ENCODE assay signal across 13 cellular contexts in genomic region chr10:72712136-72712535, GRCh38. TPM values are rescaled to one million over a fixed set of nuclear protein-coding genes. Genes with fewer than 3 reads are reported as not detected.
A peak's percentile ranks its signal among the peaks of the same experiment; 100 is the strongest.
DNase-seq lines count a peak whose midpoint lies in the region; ATAC-seq, FAIRE-seq and TF ChIP-seq lines count a peak whose summit lies in the region.
"Had no signal": no experiment of that assay in that cellular context is flagged by ENCODE, and none has a peak within 500 bp of the region (broad histone marks: within the 10 kb centered on the region; RNA-seq: fewer than 3 reads in every experiment).

No MANE protein-coding gene starts in this region.

- H3K36me3 ChIP-seq in astrocyte (ENCODE audit: insufficient read depth, low read length) = peaks cover 8% of the 10 kb centered on the region
- H3K36me3 ChIP-seq in keratinocyte (ENCODE audit: control insufficient read depth in 2 of 2, extremely low read depth in 1 of 2, insufficient read depth in 2 of 2, low read length in 2 of 2) = peaks cover 0 to 10% of the 10 kb centered on the region in 2 experiments
- peaks cover 0 to 11% (median 0%) of the 10 kb centered on the region in 4 donors for H3K36me3 ChIP-seq in sigmoid colon
- no peaks in the 10 kb centered on the region for H3K36me3 ChIP-seq in Peyer's patch

- H3K4me3 ChIP-seq in astrocyte (ENCODE audit: insufficient read depth, low read depth, low read length) (no peak overlapping the region), keratinocyte (ENCODE audit: control insufficient read depth in 2 of 3, extremely low read depth in 1 of 3, insufficient read depth in 2 of 3, low read depth in 1 of 3, low read length in 3 of 3) (no peak overlapping the region), sigmoid colon (no peak overlapping the region), Peyer's patch (no peak overlapping the region)

- no peak overlapping the region for H4K91ac ChIP-seq in H9 (ENCODE audit: insufficient read length, low read depth, low read length)

- H3K18ac ChIP-seq in H9 (ENCODE audit: insufficient read length, low read depth, low read length) = no peak overlapping the region

- no peak overlapping the region for H4K5ac ChIP-seq in H9 (ENCODE audit: insufficient read length, low read depth, low read length)

- no CpG with 5 or more reads among the region's 2 CpGs for WGBS in H9 (ENCODE audit: extremely low coverage, insufficient read length, low lambda C conversion rate)
- WGBS in sigmoid colon, 2 donors = 62 to 71% methylated on average over 2 of the region's 2 CpGs

- H3K9me3 Mint-ChIP-seq in H9 (no peaks in the 10 kb centered on the region), astrocyte (ENCODE audit: unreplicated experiment) (no peaks in the 10 kb centered on the region)
- H3K9me3 Mint-ChIP-seq in naive thymus-derived CD8-positive, alpha-beta T cell = no peaks in the 10 kb centered on the region
- H3K9me3 Mint-ChIP-seq in activated T-helper 1 cell treated with anti-CD3 and anti-CD28 coated beads, Interleukin-12 subunit alpha, Interleukin-12 subunit beta, Interleukin-2, Interleukin-4 antibody, amounts not matched to agents 30 ng/mL and 10 ng/mL and 1 ng/mL, durations not matched to agents 14 hours and 24 hours and 36 hours = no peaks in the 10 kb centered on the region
- H3K9me3 Mint-ChIP-seq: activated T-cell treated with anti-CD3 and anti-CD28 coated beads, Interleukin-2, amount 50 U/mL, for 72 hours; CD4-positive, CD25-positive, alpha-beta regulatory T cell had no signal

- H2BK12ac ChIP-seq in H9 (ENCODE audit: insufficient read length, low read depth, low read length) = no peak overlapping the region

- no peaks in the 10 kb centered on the region for H3K27me3 ChIP-seq in H9 (ENCODE audit: insufficient read depth, low read length)
- H3K27me3 ChIP-seq in astrocyte (ENCODE audit: insufficient read depth, low read length) = no peaks in the 10 kb centered on the region
- no peaks in the 10 kb centered on the region for H3K27me3 ChIP-seq in keratinocyte (ENCODE audit: control insufficient read depth, extremely low read depth, insufficient read depth, low read length)
- no peaks in the 10 kb centered on the region for H3K27me3 ChIP-seq in sigmoid colon
- no peaks in the 10 kb centered on the region for H3K27me3 ChIP-seq in Peyer's patch

- TF ChIP-seq CTCF in H9 (conservative IDR thresholded peaks at IDR 0.05) = no peak
- no peak for TF ChIP-seq CTCF in astrocyte (IDR thresholded peaks at IDR 0.05; ENCODE audit: insufficient read depth, low read depth, low read length)
- TF ChIP-seq CTCF in keratinocyte (optimal IDR thresholded peaks at IDR 0.05 in 1 of 3, IDR thresholded peaks at IDR 0.05 in 1 of 3, conservative IDR thresholded peaks at IDR 0.05 in 1 of 3; ENCODE audit: extremely low read depth in 1 of 3, insufficient read depth in 2 of 3, low read length in 3 of 3) = no peak
- TF ChIP-seq CTCF in sigmoid colon (IDR thresholded peaks at IDR 0.05) = no peak
- TF ChIP-seq CTCF in Peyer's patch (IDR thresholded peaks at IDR 0.05) = no peak

- intact Hi-C loops in sigmoid colon (cut with DNase I) = no loop called here
- intact Hi-C loops in activated T-helper 1 cell treated with anti-CD3 and anti-CD28 coated beads, Interleukin-12 subunit alpha, Interleukin-12 subunit beta, Interleukin-2, Interleukin-4 antibody, amounts not matched to agents 30 ng/mL and 10 ng/mL and 1 ng/mL, durations not matched to agents 14 hours and 24 hours and 36 hours (cut with micrococcal nuclease) = no loop called here

- H2BK5ac ChIP-seq in H9 (ENCODE audit: insufficient read length, low read length) = no peak overlapping the region

- no peaks in the 10 kb centered on the region for H3K23me2 ChIP-seq in H9 (ENCODE audit: insufficient read length, low read depth, low read length, poor library complexity, severe bottlenecking)

- H3K9ac ChIP-seq in H9 (ENCODE audit: extremely low read depth, insufficient read length, low read length) (no peak overlapping the region), astrocyte (ENCODE audit: low read length) (peak overlapping the region; percentile 28), keratinocyte (ENCODE audit: control insufficient read depth, extremely low read depth, insufficient read depth, low read length) (no peak overlapping the region)

- H3K4me1 Mint-ChIP-seq in H9 (peaks cover 6 to 11% of the 10 kb centered on the region in 2 experiments; a peak in 3 of 4 replicates), astrocyte (ENCODE audit: low read depth, unreplicated experiment) (peaks cover 15% of the 10 kb centered on the region)
- H3K4me1 Mint-ChIP-seq in naive thymus-derived CD8-positive, alpha-beta T cell = peaks cover 0 to 2% (median under 1%) of the 10 kb centered on the region in 4 donors
- H3K4me1 Mint-ChIP-seq in activated T-helper 1 cell treated with anti-CD3 and anti-CD28 coated beads, Interleukin-12 subunit alpha, Interleukin-12 subunit beta, Interleukin-2, Interleukin-4 antibody, amounts not matched to agents 30 ng/mL and 10 ng/mL and 1 ng/mL, durations not matched to agents 14 hours and 24 hours and 36 hours (ENCODE audit: low read depth) = no peaks in the 10 kb centered on the region

- H2BK15ac ChIP-seq in H9 (ENCODE audit: low read depth, low read length) = no peak overlapping the region

- H2BK120ac ChIP-seq in H9 (ENCODE audit: low read depth, low read length, poor library complexity, severe bottlenecking) = no peak overlapping the region

- FAIRE-seq in astrocyte (lab: Jason Lieb, UNC) (no peak), keratinocyte (lab: Jason Lieb, UNC) (no peak)

- no peak overlapping the region for H2BK20ac ChIP-seq in H9 (ENCODE audit: low read depth, low read length, poor library complexity, severe bottlenecking)

- H4K20me1 ChIP-seq in H9 (ENCODE audit: control insufficient read depth, insufficient read depth, insufficient read length) (no peaks in the 10 kb centered on the region), astrocyte (ENCODE audit: insufficient read depth, low read length) (no peaks in the 10 kb centered on the region), keratinocyte (ENCODE audit: control insufficient read depth, extremely low read depth, insufficient read depth, low read length) (no peaks in the 10 kb centered on the region)

- no peak overlapping the region for H3K4me2 ChIP-seq in H9 (ENCODE audit: insufficient read depth, insufficient read length, low read length)
- peak overlapping the region; percentile 57 for H3K4me2 ChIP-seq in astrocyte (ENCODE audit: low read length)
- H3K4me2 ChIP-seq in keratinocyte (ENCODE audit: control insufficient read depth, extremely low read depth, insufficient read depth, low read depth, low read length) = peak overlapping the region; percentile 46

- no peak overlapping the region for H3K56ac ChIP-seq in H9 (ENCODE audit: insufficient read length, low read depth, low read length)

- dilution Hi-C loops in keratinocyte (cut with MboI; ENCODE audit: extremely low pct_ligation_motif_present, low sequenced_read_pairs) = no loop called here

- H3K14ac ChIP-seq in H9 (ENCODE audit: insufficient read depth, low read length) = no peak overlapping the region

- peaks cover 5% of the 10 kb centered on the region for H3K79me1 ChIP-seq in H9 (ENCODE audit: insufficient read depth, low read depth, low read length, poor library complexity, severe bottlenecking)

- H3K27me3 Mint-ChIP-seq in H9 (ENCODE audit: low read depth) (no peaks in the 10 kb centered on the region), astrocyte (ENCODE audit: low read depth, unreplicated experiment) (no peaks in the 10 kb centered on the region)
- H3K27me3 Mint-ChIP-seq in naive thymus-derived CD8-positive, alpha-beta T cell = no peaks in the 10 kb centered on the region
- peaks cover 2% of the 10 kb centered on the region for H3K27me3 Mint-ChIP-seq in activated T-helper 1 cell treated with anti-CD3 and anti-CD28 coated beads, Interleukin-12 subunit alpha, Interleukin-12 subunit beta, Interleukin-2, Interleukin-4 antibody, amounts not matched to agents 30 ng/mL and 10 ng/mL and 1 ng/mL, durations not matched to agents 14 hours and 24 hours and 36 hours (ENCODE audit: insufficient read depth)
- H3K27me3 Mint-ChIP-seq: CD4-positive, CD25-positive, alpha-beta regulatory T cell had no signal

- H2AFZ ChIP-seq in H9 (ENCODE audit: low read length) = no peak overlapping the region
- no peak overlapping the region for H2AFZ ChIP-seq in astrocyte (ENCODE audit: low read depth, low read length)
- H2AFZ ChIP-seq in keratinocyte (ENCODE audit: control insufficient read depth, low read length) = no peak overlapping the region

- no peak overlapping the region for H3K4ac ChIP-seq in H9 (ENCODE audit: low read depth, low read length)

- no peak for DNase-seq in H9
- DNase-seq in astrocyte (ENCODE audit: low read depth) = peak; percentile 69
- DNase-seq in keratinocyte (ENCODE audit: low read depth, low spot score) = no peak
- no peak for DNase-seq in sigmoid colon
- DNase-seq in Peyer's patch = no peak
- no peak for DNase-seq in stimulated activated CD8-positive, alpha-beta memory T cell treated with anti-CD3 and anti-CD28 coated beads, Interleukin-4, amount 100 ng/mL, for 48 hours
- no peak for DNase-seq in naive thymus-derived CD8-positive, alpha-beta T cell
- DNase-seq in activated T-helper 1 cell treated with anti-CD3 and anti-CD28 coated beads, Interleukin-12 subunit alpha, Interleukin-12 subunit beta, Interleukin-2, Interleukin-4 antibody, amounts not matched to agents 30 ng/mL and 10 ng/mL and 1 ng/mL, durations not matched to agents 14 hours and 24 hours and 36 hours (ENCODE audit: low spot score) = no peak
- DNase-seq: activated CD4-positive, alpha-beta T cell treated with anti-CD3 and anti-CD28 coated beads for 4 hours; activated T-cell treated with anti-CD3 and anti-CD28 coated beads, Interleukin-2, amount 50 U/mL, for 72 hours; CD4-positive, CD25-positive, alpha-beta regulatory T cell; effector memory CD4-positive, alpha-beta T cell; NCI-H1092 had no signal

- ATAC-seq in naive thymus-derived CD8-positive, alpha-beta T cell = no peak
- ATAC-seq: activated T-cell treated with anti-CD3 and anti-CD28 coated beads, Interleukin-2, amount 50 U/mL, for 72 hours had no signal

- TF ChIP-seq EP300 in sigmoid colon (IDR thresholded peaks at IDR 0.05) = no peak

- H3K4me3 Mint-ChIP-seq in H9 (no peak overlapping the region), astrocyte (ENCODE audit: unreplicated experiment) (peak overlapping the region; percentile 62)
- H3K4me3 Mint-ChIP-seq in naive thymus-derived CD8-positive, alpha-beta T cell = no peak overlapping the region
- H3K4me3 Mint-ChIP-seq in activated T-helper 1 cell treated with anti-CD3 and anti-CD28 coated beads, Interleukin-12 subunit alpha, Interleukin-12 subunit beta, Interleukin-2, Interleukin-4 antibody, amounts not matched to agents 30 ng/mL and 10 ng/mL and 1 ng/mL, durations not matched to agents 14 hours and 24 hours and 36 hours = no peak overlapping the region
- H3K4me3 Mint-ChIP-seq: activated T-cell treated with anti-CD3 and anti-CD28 coated beads, Interleukin-2, amount 50 U/mL, for 72 hours; CD4-positive, CD25-positive, alpha-beta regulatory T cell had no signal

- H3K9me3 ChIP-seq in H9 (ENCODE audit: control insufficient read depth, low read depth, low read length) (no peaks in the 10 kb centered on the region), astrocyte (ENCODE audit: insufficient read depth, low read depth, low read length) (no peaks in the 10 kb centered on the region), keratinocyte (ENCODE audit: control insufficient read depth, low read depth, low read length) (no peaks in the 10 kb centered on the region), sigmoid colon (no peaks in the 10 kb centered on the region), Peyer's patch (no peaks in the 10 kb centered on the region)

- H3K4me1 ChIP-seq in H9 (ENCODE audit: insufficient read depth, low read length) = 0 out of 2 replicates have a peak, but pooled peaks cover 3% of the 10 kb centered on the region
- peaks cover 28% of the 10 kb centered on the region for H3K4me1 ChIP-seq in astrocyte (ENCODE audit: insufficient read depth, low read length)
- peaks cover 9% of the 10 kb centered on the region for H3K4me1 ChIP-seq in keratinocyte (ENCODE audit: control insufficient read depth, extremely low read depth, insufficient read depth, low read length)
- peaks cover 0 to 39% (median 34%) of the 10 kb centered on the region in 4 donors for H3K4me1 ChIP-seq in sigmoid colon
- H3K4me1 ChIP-seq in Peyer's patch = peaks cover 0 to 9% (median 0%) of the 10 kb centered on the region in 4 donors

- no peaks in the 10 kb centered on the region for H3K9me1 ChIP-seq in keratinocyte (ENCODE audit: control insufficient read depth, extremely low read depth, insufficient read depth, low read length)

- H4K8ac ChIP-seq in H9 (replicated peaks; ENCODE audit: insufficient read length, low read depth, low read length) = no peak overlapping the region

- H2AK5ac ChIP-seq in H9 (ENCODE audit: insufficient read length, low read length) = no peak overlapping the region

- no peak overlapping the region for H3K23ac ChIP-seq in H9 (ENCODE audit: insufficient read length, low read depth, low read length)

- H3K27ac ChIP-seq in H9 (ENCODE audit: insufficient read length, low read depth, low read length) = no peak overlapping the region
- peak overlapping the region; percentile 64 for H3K27ac ChIP-seq in astrocyte (ENCODE audit: low read depth, low read length)
- H3K27ac ChIP-seq in keratinocyte (ENCODE audit: control insufficient read depth, insufficient read depth, low read length) = no peak overlapping the region
- H3K27ac ChIP-seq in sigmoid colon = peak overlapping the region in 3 of 4 donors; percentile 10 to 51 (median 19)
- no peak overlapping the region for H3K27ac ChIP-seq in Peyer's patch

- H3K79me2 ChIP-seq in H9 (ENCODE audit: insufficient read depth, low read length) (peaks cover 2% of the 10 kb centered on the region; the same call in 1 of the 2 replicates), astrocyte (ENCODE audit: insufficient read depth, low read length) (peaks cover 56% of the 10 kb centered on the region), keratinocyte (ENCODE audit: control insufficient read depth, insufficient read depth, low read length) (peaks cover 73% of the 10 kb centered on the region)

- no peak overlapping the region for H3T11ph ChIP-seq in H9 (ENCODE audit: low read length)

- H3K27ac Mint-ChIP-seq in H9 (peak overlapping the region; percentile 15 to 78 (median 49); a peak in 4 of 7 replicates), astrocyte (ENCODE audit: unreplicated experiment) (peak overlapping the region; percentile 96)
- H3K27ac Mint-ChIP-seq in naive thymus-derived CD8-positive, alpha-beta T cell = no peak overlapping the region
- H3K27ac Mint-ChIP-seq in activated T-helper 1 cell treated with anti-CD3 and anti-CD28 coated beads, Interleukin-12 subunit alpha, Interleukin-12 subunit beta, Interleukin-2, Interleukin-4 antibody, amounts not matched to agents 30 ng/mL and 10 ng/mL and 1 ng/mL, durations not matched to agents 14 hours and 24 hours and 36 hours = no peak overlapping the region
- H3K27ac Mint-ChIP-seq: activated T-cell treated with anti-CD3 and anti-CD28 coated beads, Interleukin-2, amount 50 U/mL, for 72 hours had no signal

- H3K36me3 Mint-ChIP-seq in H9 (ENCODE audit: insufficient read depth in 1 of 3, low read depth in 3 of 3) (peaks cover 0 to 12% (median 0%) of the 10 kb centered on the region in 3 experiments; a peak in 4 of 7 replicates), astrocyte (ENCODE audit: low read depth, unreplicated experiment) (peaks cover 3% of the 10 kb centered on the region)
- H3K36me3 Mint-ChIP-seq in naive thymus-derived CD8-positive, alpha-beta T cell = peaks cover 0 to 26% (median 14%) of the 10 kb centered on the region in 3 donors
- H3K36me3 Mint-ChIP-seq in activated T-helper 1 cell treated with anti-CD3 and anti-CD28 coated beads, Interleukin-12 subunit alpha, Interleukin-12 subunit beta, Interleukin-2, Interleukin-4 antibody, amounts not matched to agents 30 ng/mL and 10 ng/mL and 1 ng/mL, durations not matched to agents 14 hours and 24 hours and 36 hours (ENCODE audit: low read depth) = peaks cover 4% of the 10 kb centered on the region

- TF ChIP-seq POLR2A in sigmoid colon (IDR thresholded peaks at IDR 0.05) (no peak), Peyer's patch (IDR thresholded peaks at IDR 0.05) (no peak)

- POLR2A ChIA-PET in naive thymus-derived CD8-positive, alpha-beta T cell (lab: Charles Lee) = no interaction called here

RNA-seq across cellular contexts. Expression of gene MCU, which starts 20.2 kb away (rescaled TPM):
- total RNA-seq in H9 (2021) (33.4 and 36.6 TPM in 2 replicates), astrocyte (29.3 and 31.8 TPM in 2 replicates), sigmoid colon (10 to 100 TPM; 14.7 to 19.4 (median 18.2) TPM), Peyer's patch (10 to 100 TPM; 44.6 to 65.8 (median 52.9) TPM)
- polyA plus RNA-seq in keratinocyte (50.0 to 104 TPM (median 103 TPM) in 3 replicates), sigmoid colon (10 to 100 TPM; 57.7 to 75.6 (median 70.9) TPM)
- polyA plus RNA-seq in keratinocyte (2011; ENCODE audit: low read depth) = 12.0 TPM
- polyA plus RNA-seq in keratinocyte (2011; cell fraction: cytosol; rRNA removed) = 56.9 and 99.0 TPM in 2 replicates
- 53.4 and 58.0 TPM in 2 replicates for polyA plus RNA-seq in keratinocyte (2011; cell fraction: nucleus; rRNA removed)
- polyA plus RNA-seq in keratinocyte (2012; ENCODE audit: low replicate concordance) = 24.0 and 27.4 TPM in 2 replicates
- 48.6 to 109 TPM (median 101 TPM) in 3 replicates for polyA minus RNA-seq in keratinocyte
- 50.6 TPM for polyA minus RNA-seq in keratinocyte (2011; cell fraction: cytosol; rRNA and poly(A)+ RNA removed)
- 25.0 and 47.2 TPM in 2 replicates for polyA minus RNA-seq in keratinocyte (2011; cell fraction: nucleus; rRNA and poly(A)+ RNA removed)
- 10 to 100 TPM in 1 of 2 experiments, 1 to 10 TPM in 1; 9.9 to 10.6 TPM for total RNA-seq in naive thymus-derived CD8-positive, alpha-beta T cell
- polyA plus RNA-seq in naive thymus-derived CD8-positive, alpha-beta T cell = 1 to 10 TPM; 4.1 to 9.0 (median 6.2) TPM
- total RNA-seq in activated T-helper 1 cell treated with anti-CD3 and anti-CD28 coated beads, Interleukin-12 subunit alpha, Interleukin-12 subunit beta, Interleukin-2, Interleukin-4 antibody, amounts not matched to agents 30 ng/mL and 10 ng/mL and 1 ng/mL, durations not matched to agents 14 hours and 24 hours and 36 hours = 12.6 and 17.5 TPM in 2 replicates

Comparison
In these comparisons a context has a peak if more than half of its experiments do, and no peak if none do; other contexts are left out.
1. H3K27ac ChIP-seq: peak in astrocyte (single experiment) and sigmoid colon (3 of 4); none in H9 (single experiment), keratinocyte (single experiment) and Peyer's patch (0 of 4).
2. H3K27ac Mint-ChIP-seq: peak in H9 (3 of 3) and astrocyte (single experiment); none in naive thymus-derived CD8-positive, alpha-beta T cell (0 of 10) and activated T-helper 1 cell treated with anti-CD3 and anti-CD28 coated beads, Interleukin-12 subunit alpha, Interleukin-12 subunit beta, Interleukin-2, Interleukin-4 antibody, amounts not matched to agents 30 ng/mL and 10 ng/mL and 1 ng/mL, durations not matched to agents 14 hours and 24 hours and 36 hours (single experiment).